Comparison of ENCODE assay signal across 17 cellular contexts in the genomic region with DNA sequence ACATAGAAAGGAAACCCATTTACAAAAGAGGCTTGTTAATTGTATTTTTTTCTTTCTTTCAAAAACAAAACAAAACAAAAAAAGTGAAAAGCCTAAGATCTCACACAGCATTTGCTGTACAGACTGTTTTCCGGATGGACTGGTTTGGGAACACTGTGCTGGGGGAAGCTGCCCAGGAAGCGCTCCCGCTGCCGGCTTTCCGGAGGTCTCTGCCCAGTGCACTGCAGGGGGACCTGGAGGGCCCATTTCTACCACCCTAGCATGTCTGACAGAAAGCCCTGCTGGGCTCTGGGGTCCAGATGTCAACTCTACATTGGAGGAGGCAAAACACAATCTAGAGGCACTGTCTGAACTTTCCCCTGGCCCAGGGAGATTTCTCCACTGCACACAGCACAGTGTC. TPM values are rescaled to one million over a fixed set of nuclear protein-coding genes. Genes with fewer than 3 reads are reported as not detected.
DNase-seq lines count a peak whose midpoint lies in the region; ATAC-seq and TF ChIP-seq lines count a peak whose summit lies in the region.
"Had no signal": no experiment of that assay in that cellular context is flagged by ENCODE, and none has a peak within 500 bp of the region (broad histone marks: within the 10 kb centered on the region; RNA-seq: fewer than 3 reads in every experiment).

No MANE protein-coding gene starts in this region.

- H3K9me3 Mint-ChIP-seq in Caco-2 (ENCODE audit: unreplicated experiment), result no peaks in the 10 kb centered on the region
- H3K9me3 Mint-ChIP-seq: mesothelial cell of epicardium had no signal

- H3K27ac ChIP-seq in RWPE2 (ENCODE audit: poor library complexity, severe bottlenecking) (peak overlapping the region; percentile 99), esophagus muscularis mucosa (replicated peaks in 1 of 4) (peak overlapping the region; percentile 32 to 73 (median 61)), spleen (peak overlapping the region in 5 of 8 donors; percentile 59 to 79 (median 62))

- no peak for DNase-seq in Caco-2
- no peak for DNase-seq in RWPE2 (ENCODE audit: low spot score)
- DNase-seq in esophagus muscularis mucosa (ENCODE audit: extremely low spot score), result no peak
- DNase-seq in spleen, result no peak
- no peak for DNase-seq in activated CD8-positive, alpha-beta memory T cell treated with anti-CD3 and anti-CD28 coated beads, Interleukin-2, amount 50 U/mL, for 4 hours
- no peak for DNase-seq in HCEC 1CT
- no peak for DNase-seq in LoVo (ENCODE audit: low spot score)
- DNase-seq: activated CD8-positive, alpha-beta memory T cell treated with anti-CD3 and anti-CD28 coated beads, Interleukin-2, amount 10 ng/mL, durations not matched to agents 7 days and 5 days; activated gamma-delta T cell treated with Interleukin-2 at 50 U/mL for 16 hours; cortex of kidney; NCI-H524 treated with DMSO at 0.1 percent for 48 hours; occipital lobe; stimulated activated CD4-positive, alpha-beta T cell treated with anti-CD3 and anti-CD28 coated beads, Interleukin-2, amount 100 ng/mL, for 48 hours had no signal

- intact Hi-C loops in Caco-2 (cut with micrococcal nuclease; ENCODE audit: unreplicated experiment) (no loop called here), esophagus muscularis mucosa (cut with DNase I) (no loop called here), spleen (cut with DNase I; ENCODE audit: low total_unique reads) (no loop called here)

- H3K4me1 ChIP-seq in Caco-2, result peaks cover 17% of the 10 kb centered on the region; the same call in 1 of the 2 replicates
- peaks cover 32% of the 10 kb centered on the region for H3K4me1 ChIP-seq in RWPE2 (ENCODE audit: insufficient read depth, poor library complexity, severe bottlenecking)
- H3K4me1 ChIP-seq in esophagus muscularis mucosa, result peaks cover 21 to 35% (median 28%) of the 10 kb centered on the region in 4 donors
- H3K4me1 ChIP-seq in spleen, result peaks cover 6 to 32% (median 22%) of the 10 kb centered on the region in 6 donors

- WGBS in esophagus muscularis mucosa, result 87% methylated on average over 5 of the region's 5 CpGs
- 67 to 96% (median 88%) methylated on average over 5 of the region's 5 CpGs for WGBS in spleen, 5 donors

- no peak for TF ChIP-seq EP300 in esophagus muscularis mucosa (IDR thresholded peaks at IDR 0.05)

- no peak for TF ChIP-seq POLR2A in esophagus muscularis mucosa (IDR thresholded peaks at IDR 0.05; ENCODE audit: low read depth)
- no peak for TF ChIP-seq POLR2A in spleen (IDR thresholded peaks at IDR 0.05)

- no peak overlapping the region for H3K4me3 ChIP-seq in Caco-2 (ENCODE audit: low read depth, low read length)
- no peak overlapping the region for H3K4me3 ChIP-seq in RWPE2 (ENCODE audit: severe bottlenecking)
- no peak overlapping the region for H3K4me3 ChIP-seq in esophagus muscularis mucosa
- no peak overlapping the region for H3K4me3 ChIP-seq in spleen

- H3K27me3 Mint-ChIP-seq in Caco-2 (ENCODE audit: insufficient read depth, unreplicated experiment), result no peaks in the 10 kb centered on the region
- H3K27me3 Mint-ChIP-seq: activated CD8-positive, alpha-beta memory T cell treated with anti-CD3 and anti-CD28 coated beads, Interleukin-2, amount 10 ng/mL, durations not matched to agents 7 days and 5 days had no signal

- no peak for ATAC-seq in RWPE2 (ENCODE audit: low read depth)
- ATAC-seq: activated CD4-positive, CD25-positive, alpha-beta regulatory T cell treated with anti-CD3 and anti-CD28 coated beads, Interleukin-2, amount 50 U/mL, for 24 hours; activated CD8-positive, alpha-beta memory T cell treated with anti-CD3 and anti-CD28 coated beads, Interleukin-2, amount 10 ng/mL, durations not matched to agents 7 days and 5 days had no signal

- H3K36me3 ChIP-seq in Caco-2 (ENCODE audit: control insufficient read depth, insufficient read depth, low read length), result peaks cover 1% of the 10 kb centered on the region; the same call in 1 of the 2 replicates
- peaks cover 27% of the 10 kb centered on the region for H3K36me3 ChIP-seq in RWPE2 (ENCODE audit: low read depth)
- peaks cover 15 to 37% (median 27%) of the 10 kb centered on the region in 4 donors for H3K36me3 ChIP-seq in esophagus muscularis mucosa
- H3K36me3 ChIP-seq in spleen, result peaks cover 0 to 61% (median 23%) of the 10 kb centered on the region in 6 donors

- no peaks in the 10 kb centered on the region for H3K27me3 ChIP-seq in Caco-2 (replicated peaks; ENCODE audit: control insufficient read depth, insufficient read depth, low read length)
- no peaks in the 10 kb centered on the region for H3K27me3 ChIP-seq in RWPE2 (ENCODE audit: insufficient read depth, poor library complexity, severe bottlenecking)
- H3K27me3 ChIP-seq in esophagus muscularis mucosa, result no peaks in the 10 kb centered on the region
- no peaks in the 10 kb centered on the region for H3K27me3 ChIP-seq in spleen (replicated peaks in 1 of 7)

- TF ChIP-seq CTCF in Caco-2 (IDR thresholded peaks at IDR 0.05; ENCODE audit: insufficient read depth in 1 of 2, low read depth in 1 of 2, low read length in 1 of 2, severe bottlenecking in 1 of 2, unreplicated experiment in 1 of 2), result no peak
- no peak for TF ChIP-seq CTCF in RWPE2 (IDR thresholded peaks at IDR 0.05; ENCODE audit: poor library complexity, severe bottlenecking)
- no peak for TF ChIP-seq CTCF in esophagus muscularis mucosa (IDR thresholded peaks at IDR 0.05)
- no peak for TF ChIP-seq CTCF in spleen (IDR thresholded peaks at IDR 0.05 in 8 of 11, conservative IDR thresholded peaks at IDR 0.05 in 3 of 11)

- CTCF ChIA-PET in Caco-2 (lab: Charles Lee), result no interaction called here

- no peaks in the 10 kb centered on the region for H3K4me1 Mint-ChIP-seq in Caco-2 (ENCODE audit: low read depth, unreplicated experiment)
- H3K4me1 Mint-ChIP-seq: mesothelial cell of epicardium had no signal

- POLR2A ChIA-PET in Caco-2 (lab: Charles Lee), result no interaction called here

- no TSS peak for BruUV-seq in Caco-2 (replicated peaks; lab: Mats Ljungman, UMichigan)

- peaks cover 65% of the 10 kb centered on the region for H3K36me3 Mint-ChIP-seq in Caco-2 (ENCODE audit: insufficient read depth, unreplicated experiment)

- H3K9me3 ChIP-seq in Caco-2 (no peaks in the 10 kb centered on the region), RWPE2 (ENCODE audit: severe bottlenecking) (no peaks in the 10 kb centered on the region), esophagus muscularis mucosa (no peaks in the 10 kb centered on the region), spleen (no peaks in the 10 kb centered on the region)

- H3K4me3 Mint-ChIP-seq in Caco-2 (ENCODE audit: unreplicated experiment), result no peak overlapping the region
- H3K4me3 Mint-ChIP-seq: activated CD8-positive, alpha-beta memory T cell treated with anti-CD3 and anti-CD28 coated beads, Interleukin-2, amount 10 ng/mL, durations not matched to agents 7 days and 5 days; mesothelial cell of epicardium had no signal

- H3K27ac Mint-ChIP-seq in Caco-2 (ENCODE audit: unreplicated experiment), result peak overlapping the region; percentile 55
- H3K27ac Mint-ChIP-seq: mesothelial cell of epicardium had no signal

RNA-seq across cellular contexts. Expression of a gene that starts 26.3 kb away (rescaled TPM):
- total RNA-seq in Caco-2 (2022), result 0.36 and 1.3 TPM in 2 replicates
- total RNA-seq in esophagus muscularis mucosa, result 1 to 10 TPM in 1 of 4 donors, not detected in 3; 1.2 TPM
- 1 to 10 TPM in 2 of 7 donors, under 1 TPM in 2, not detected in 3; 0.83 to 2.1 (median 1.5) TPM for total RNA-seq in spleen
- polyA plus RNA-seq in spleen, result 1 to 10 TPM in 2 of 3 donors, under 1 TPM in 1; 0.91 to 1.1 (median 1.1) TPM
- total RNA-seq: SK-MEL-5 had no signal
- polyA plus RNA-seq: BJ had no signal
